Comparison of ENCODE assay signal across 1 cellular context in the genomic region with DNA sequence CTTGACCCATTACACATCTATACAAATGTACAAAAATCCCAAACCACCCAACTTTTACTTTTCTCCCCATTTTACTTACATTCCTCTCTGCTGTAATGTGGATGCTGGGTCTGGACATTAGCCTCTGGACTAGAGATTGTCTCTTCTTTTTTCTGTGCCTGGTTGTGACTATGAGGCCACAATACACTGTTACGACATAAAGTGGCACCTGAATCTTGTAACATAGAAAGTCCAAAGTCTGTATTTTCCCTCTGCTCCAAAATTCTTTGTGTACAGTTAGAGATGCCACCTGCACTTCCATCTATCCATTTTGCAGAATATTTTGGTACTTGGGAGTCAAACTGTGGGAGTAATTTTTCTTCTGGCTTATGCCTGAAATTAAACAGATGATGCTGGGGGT.
TF ChIP-seq lines count a peak whose summit lies in the region.

No MANE protein-coding gene starts in this region.

TF ChIP-seq in HepG2, 621 proteins besides CTCF, POLR2A, EP300 and RAD21 (continued from another document and continues in another):
- TF ChIP-seq ZNF766 (CRISPR knock-in tag; IDR thresholded peaks at IDR 0.05; ENCODE audit: borderline replicate concordance) (no peak), ZNF280B (CRISPR knock-in tag; IDR thresholded peaks at IDR 0.05; ENCODE audit: borderline replicate concordance) (no peak), ZNF160 (CRISPR knock-in tag; IDR thresholded peaks at IDR 0.05) (no peak), AHDC1 (CRISPR knock-in tag; IDR thresholded peaks at IDR 0.05; ENCODE audit: borderline replicate concordance) (no peak; the same call in 1 of the 2 replicates), NKX3-1 (CRISPR knock-in tag; IDR thresholded peaks at IDR 0.05) (no peak), HDAC2 (CRISPR knock-in tag; IDR thresholded peaks at IDR 0.05) (0 out of 2 replicates have a peak, but pooled peaks have one; percentile 11), ATF7 (IDR thresholded peaks at IDR 0.05) (no peak), ATF7 (CRISPR knock-in tag; IDR thresholded peaks at IDR 0.05) (no peak), ZSCAN29 (CRISPR knock-in tag; conservative IDR thresholded peaks at IDR 0.05) (no peak), POGZ (CRISPR knock-in tag; IDR thresholded peaks at IDR 0.05) (0 out of 2 replicates have a peak, but pooled peaks have one; percentile 19), ZNF10 (CRISPR knock-in tag; IDR thresholded peaks at IDR 0.05; ENCODE audit: borderline replicate concordance, low read depth) (no peak), HNRNPK (IDR thresholded peaks at IDR 0.05; ENCODE audit: low read depth, low read length, poor library complexity, severe bottlenecking) (no peak), TARDBP (CRISPR knock-in tag; IDR thresholded peaks at IDR 0.05) (no peak), SOX6 (IDR thresholded peaks at IDR 0.05) (no peak), SOX6 (CRISPR knock-in tag; IDR thresholded peaks at IDR 0.05) (peak; percentile 69), NAIF1 (CRISPR knock-in tag; IDR thresholded peaks at IDR 0.05; ENCODE audit: borderline replicate concordance) (no peak), CREM (IDR thresholded peaks at IDR 0.05) (peak; percentile 29; the same call in 1 of the 2 replicates), CREM (CRISPR knock-in tag; IDR thresholded peaks at IDR 0.05) (no peak), MTERF4 (CRISPR knock-in tag; IDR thresholded peaks at IDR 0.05) (no peak), TFE3 (CRISPR knock-in tag; IDR thresholded peaks at IDR 0.05) (no peak), SOX13 (IDR thresholded peaks at IDR 0.05) (no peak), SOX13 (CRISPR knock-in tag; conservative IDR thresholded peaks at IDR 0.05 in 1 of 2, IDR thresholded peaks at IDR 0.05 in 1 of 2) (peak in 1 of 2 experiments; percentile 71; a peak in 1 of 4 replicates), MTA1 (CRISPR knock-in tag; IDR thresholded peaks at IDR 0.05; ENCODE audit: borderline replicate concordance) (no peak), ZNF546 (CRISPR knock-in tag; conservative IDR thresholded peaks at IDR 0.05) (no peak), HNF4A (CRISPR knock-in tag; IDR thresholded peaks at IDR 0.05) (peak; percentile 90), AKAP8 (CRISPR knock-in tag; IDR thresholded peaks at IDR 0.05) (no peak), NR2C2 (CRISPR knock-in tag; IDR thresholded peaks at IDR 0.05; ENCODE audit: borderline replicate concordance) (no peak), ZMAT3 (CRISPR knock-in tag; conservative IDR thresholded peaks at IDR 0.05) (no peak), ZNF280D (CRISPR knock-in tag; IDR thresholded peaks at IDR 0.05) (no peak), GTF3A (CRISPR knock-in tag; conservative IDR thresholded peaks at IDR 0.05) (no peak), SNRNP70 (IDR thresholded peaks at IDR 0.05; ENCODE audit: low read depth, low read length) (no peak), ZNF644 (CRISPR knock-in tag; IDR thresholded peaks at IDR 0.05; ENCODE audit: low read depth) (no peak), GATAD2A (CRISPR knock-in tag; IDR thresholded peaks at IDR 0.05) (peak; percentile 43; the same call in 1 of the 2 replicates), KDM4B (CRISPR knock-in tag; IDR thresholded peaks at IDR 0.05) (no peak), ZNF615 (CRISPR knock-in tag; IDR thresholded peaks at IDR 0.05; ENCODE audit: borderline replicate concordance) (no peak), TEAD3 (CRISPR knock-in tag; optimal IDR thresholded peaks at IDR 0.05; ENCODE audit: borderline replicate concordance) (no peak), SP4 (CRISPR knock-in tag; IDR thresholded peaks at IDR 0.05) (no peak), THAP11 (CRISPR knock-in tag; IDR thresholded peaks at IDR 0.05) (no peak), HNF4G (IDR thresholded peaks at IDR 0.05; ENCODE audit: borderline replicate concordance, low read depth, low read length) (peak; percentile 79), HNF4G (CRISPR knock-in tag; IDR thresholded peaks at IDR 0.05; ENCODE audit: borderline replicate concordance, low read depth) (no peak; the same call in 1 of the 2 replicates), ZBTB21 (CRISPR knock-in tag; IDR thresholded peaks at IDR 0.05) (peak; percentile 67; the same call in 1 of the 2 replicates), MED13 (CRISPR knock-in tag; IDR thresholded peaks at IDR 0.05) (no peak)
- TF ChIP-seq, protein P1, sequence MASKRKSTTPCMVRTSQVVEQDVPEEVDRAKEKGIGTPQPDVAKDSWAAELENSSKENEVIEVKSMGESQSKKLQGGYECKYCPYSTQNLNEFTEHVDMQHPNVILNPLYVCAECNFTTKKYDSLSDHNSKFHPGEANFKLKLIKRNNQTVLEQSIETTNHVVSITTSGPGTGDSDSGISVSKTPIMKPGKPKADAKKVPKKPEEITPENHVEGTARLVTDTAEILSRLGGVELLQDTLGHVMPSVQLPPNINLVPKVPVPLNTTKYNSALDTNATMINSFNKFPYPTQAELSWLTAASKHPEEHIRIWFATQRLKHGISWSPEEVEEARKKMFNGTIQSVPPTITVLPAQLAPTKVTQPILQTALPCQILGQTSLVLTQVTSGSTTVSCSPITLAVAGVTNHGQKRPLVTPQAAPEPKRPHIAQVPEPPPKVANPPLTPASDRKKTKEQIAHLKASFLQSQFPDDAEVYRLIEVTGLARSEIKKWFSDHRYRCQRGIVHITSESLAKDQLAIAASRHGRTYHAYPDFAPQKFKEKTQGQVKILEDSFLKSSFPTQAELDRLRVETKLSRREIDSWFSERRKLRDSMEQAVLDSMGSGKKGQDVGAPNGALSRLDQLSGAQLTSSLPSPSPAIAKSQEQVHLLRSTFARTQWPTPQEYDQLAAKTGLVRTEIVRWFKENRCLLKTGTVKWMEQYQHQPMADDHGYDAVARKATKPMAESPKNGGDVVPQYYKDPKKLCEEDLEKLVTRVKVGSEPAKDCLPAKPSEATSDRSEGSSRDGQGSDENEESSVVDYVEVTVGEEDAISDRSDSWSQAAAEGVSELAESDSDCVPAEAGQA (IDR thresholded peaks at IDR 0.05; ENCODE audit: low read depth), result no peak
- TF ChIP-seq, protein P1 (CRISPR knock-in tag; IDR thresholded peaks at IDR 0.05; ENCODE audit: borderline replicate concordance), result no peak
